ENCODE assay signal across 10 cellular contexts in the genomic region with DNA sequence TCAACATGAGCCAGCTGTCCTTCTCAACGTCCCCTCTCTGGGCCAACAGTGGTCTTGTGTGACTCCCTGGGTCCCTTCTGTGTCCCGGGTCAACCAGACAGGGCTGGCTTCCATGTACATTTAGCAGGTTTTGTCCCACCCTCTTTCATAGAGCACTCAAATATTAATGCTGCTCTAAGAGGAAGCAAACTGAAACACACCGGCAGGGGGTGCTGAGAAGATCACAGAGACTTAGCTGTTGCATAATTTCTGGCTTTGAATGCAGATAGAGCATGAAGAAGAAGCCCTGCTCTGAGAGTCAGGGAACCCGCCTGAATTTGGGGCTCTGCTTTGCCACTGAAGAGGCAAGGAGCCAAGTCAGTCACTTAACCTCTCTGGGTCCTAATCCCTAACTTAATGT.
A peak's percentile ranks its signal among the peaks of the same experiment; 100 is the strongest.
DNase-seq lines count a peak whose midpoint lies in the region; ATAC-seq and TF ChIP-seq lines count a peak whose summit lies in the region.
"Had no signal": no experiment of that assay in that cellular context is flagged by ENCODE, and none has a peak within 500 bp of the region (broad histone marks: within the 10 kb centered on the region; RNA-seq: fewer than 3 reads in every experiment).

No MANE protein-coding gene starts in this region.

- no peak overlapping the region for H3K4me3 Mint-ChIP-seq in nephron progenitor cell
- H3K4me3 Mint-ChIP-seq: activated naive CD8-positive, alpha-beta T cell treated with anti-CD3 and anti-CD28 coated beads, Interleukin-2, amount 10 ng/mL, durations not matched to agents 7 days and 5 days had no signal

- no peak for TF ChIP-seq CTCF in nephron progenitor cell (IDR thresholded peaks at IDR 0.05)

- H3K4me1 Mint-ChIP-seq in nephron progenitor cell: peaks cover 43% of the 10 kb centered on the region
- H3K4me1 Mint-ChIP-seq: activated naive CD8-positive, alpha-beta T cell treated with anti-CD3 and anti-CD28 coated beads, Interleukin-2, amount 10 ng/mL, durations not matched to agents 7 days and 5 days had no signal

- H3K9me3 Mint-ChIP-seq in nephron progenitor cell: no peaks in the 10 kb centered on the region
- H3K9me3 Mint-ChIP-seq: activated naive CD8-positive, alpha-beta T cell treated with anti-CD3 and anti-CD28 coated beads, Interleukin-2, amount 10 ng/mL, durations not matched to agents 7 days and 5 days had no signal

- H3K27me3 Mint-ChIP-seq in nephron progenitor cell (ENCODE audit: low read depth, poor library complexity): peaks cover 11% of the 10 kb centered on the region

- H3K36me3 Mint-ChIP-seq in nephron progenitor cell (ENCODE audit: low read depth): no peaks in the 10 kb centered on the region
- H3K36me3 Mint-ChIP-seq: activated naive CD8-positive, alpha-beta T cell treated with anti-CD3 and anti-CD28 coated beads, Interleukin-2, amount 10 ng/mL, durations not matched to agents 7 days and 5 days had no signal

- H3K27ac Mint-ChIP-seq in nephron progenitor cell: no peak overlapping the region
- H3K27ac Mint-ChIP-seq: activated naive CD8-positive, alpha-beta T cell treated with anti-CD3 and anti-CD28 coated beads, Interleukin-2, amount 10 ng/mL, durations not matched to agents 7 days and 5 days had no signal

- in situ Hi-C loops in SK-MEL-5 (cut with HindIII; ENCODE audit: low pct_unique_long_range_greater_than_20kb, low sequenced_read_pairs): no loop called here

- ATAC-seq in left lobe of liver (peak; percentile 82), GM21825 (IDR thresholded peaks at IDR 0.05; ENCODE audit: unreplicated experiment) (no peak)

- DNase-seq in ELF-1 (ENCODE audit: low read depth, low spot score) (peak; percentile 12), HPDE6-E6E7 (ENCODE audit: extremely low spot score) (peak; percentile 47), SK-MEL-5 (ENCODE audit: low read depth, low spot score) (peak; percentile 78), left lobe of liver (ENCODE audit: low spot score) (peak; percentile 51), LoVo (ENCODE audit: low spot score) (no peak), nephron progenitor cell (no peak)
- DNase-seq: activated naive CD8-positive, alpha-beta T cell treated with anti-CD3 and anti-CD28 coated beads, Interleukin-2, amount 10 ng/mL, durations not matched to agents 7 days and 5 days; NCI-H2227 treated with DMSO at 0.1 percent for 48 hours; stimulated activated CD4-positive, alpha-beta T cell treated with anti-CD3 and anti-CD28 coated beads, Interleukin-4, amount 100 ng/mL, for 24 hours had no signal

Comparison
In these comparisons a context has a peak if more than half of its experiments do, and no peak if none do; other contexts are left out.
1. DNase-seq: peak in ELF-1 (single experiment), HPDE6-E6E7 (single experiment), SK-MEL-5 (single experiment) and left lobe of liver (single experiment); none in LoVo (single experiment) and nephron progenitor cell (single experiment).